8 cellular contexts compared by ENCODE assay signal in genomic region chr19:17555929-17556813, GRCh38. TPM values are rescaled to one million over a fixed set of nuclear protein-coding genes. Genes with fewer than 3 reads are reported as not detected.
DNase-seq lines count a peak whose midpoint lies in the region; ATAC-seq, FAIRE-seq and TF ChIP-seq lines count a peak whose summit lies in the region.

No MANE protein-coding gene starts in this region.

- POLR2A ChIA-PET in OCI-LY7 (lab: Charles Lee), result interaction anchor here (0.6 to 1.2 kb wide), 3 partner anchors 192 to 1411 kb away, joined by 3 to 7 read pairs (median 6); partner anchors contain the start of gene JAK3

- CTCF ChIA-PET in OCI-LY7 (lab: Charles Lee; ENCODE audit: unreplicated experiment), result no interaction called here

- no peaks in the 10 kb centered on the region for H3K9me3 Mint-ChIP-seq in astrocyte (ENCODE audit: unreplicated experiment)

- WGBS in iPS DF 6.9 (ENCODE audit: insufficient coverage, insufficient read length), result no CpG with 5 or more reads among the region's 46 CpGs

- H2AFZ ChIP-seq in OCI-LY7 (ENCODE audit: low read length), result peak overlapping the region; percentile 40; the same call in 1 of the 2 replicates
- H2AFZ ChIP-seq in astrocyte (ENCODE audit: low read depth, low read length), result peak overlapping the region; percentile 93

- peaks cover 62% of the 10 kb centered on the region for H3K36me3 ChIP-seq in OCI-LY7 (ENCODE audit: insufficient read depth, low read length)
- peaks cover 8% of the 10 kb centered on the region for H3K36me3 ChIP-seq in astrocyte (ENCODE audit: insufficient read depth, low read length)
- peaks cover 3% of the 10 kb centered on the region; the same call in 1 of the 2 replicates for H3K36me3 ChIP-seq in iPS DF 6.9 (ENCODE audit: control insufficient read depth, insufficient read depth, low read length)

- peaks cover 10% of the 10 kb centered on the region for H3K4me1 Mint-ChIP-seq in astrocyte (ENCODE audit: low read depth, unreplicated experiment)

- H3K27ac ChIP-seq in OCI-LY7 (ENCODE audit: low read depth, low read length, poor library complexity, severe bottlenecking) (peak overlapping the region; percentile 44), astrocyte (ENCODE audit: low read depth, low read length) (peak overlapping the region; percentile 75), iPS DF 6.9 (ENCODE audit: low read length) (no peak overlapping the region)

- H4K20me1 ChIP-seq in OCI-LY7 (ENCODE audit: insufficient read depth, low read length) (0 out of 2 replicates have a peak, but pooled peaks cover 4% of the 10 kb centered on the region), astrocyte (ENCODE audit: insufficient read depth, low read length) (peaks cover 3% of the 10 kb centered on the region)

- H3K4me1 ChIP-seq in OCI-LY7 (ENCODE audit: insufficient read depth, low read length, poor library complexity, severe bottlenecking) (peaks cover 14% of the 10 kb centered on the region), astrocyte (ENCODE audit: insufficient read depth, low read length) (peaks cover 19% of the 10 kb centered on the region), iPS DF 6.9 (ENCODE audit: control insufficient read depth, insufficient read depth, low read length) (no peaks in the 10 kb centered on the region)

- peaks cover 20% of the 10 kb centered on the region for H3K79me2 ChIP-seq in OCI-LY7 (ENCODE audit: insufficient read depth, low read depth, low read length)
- peaks cover 26% of the 10 kb centered on the region for H3K79me2 ChIP-seq in astrocyte (ENCODE audit: insufficient read depth, low read length)

- H3K9me3 ChIP-seq in OCI-LY7 (ENCODE audit: low read length) (no peaks in the 10 kb centered on the region), astrocyte (ENCODE audit: insufficient read depth, low read depth, low read length) (no peaks in the 10 kb centered on the region), iPS DF 6.9 (ENCODE audit: control insufficient read depth, insufficient read depth, low read length) (no peaks in the 10 kb centered on the region)

- H3K27me3 ChIP-seq in astrocyte (ENCODE audit: insufficient read depth, low read length) (no peaks in the 10 kb centered on the region), iPS DF 6.9 (ENCODE audit: control insufficient read depth, insufficient read depth, low read length) (no peaks in the 10 kb centered on the region)

- no TSS peak for BruUV-seq in OCI-LY7 (replicated peaks; lab: Mats Ljungman, UMichigan)

- ATAC-seq in GM18517 (IDR thresholded peaks at IDR 0.05; ENCODE audit: unreplicated experiment) (peak; percentile 38), HG03064 (IDR thresholded peaks at IDR 0.05; ENCODE audit: low read depth, unreplicated experiment) (peak; percentile 35)

- FAIRE-seq in astrocyte (lab: Jason Lieb, UNC), result no peak

- H3K9me2 ChIP-seq in OCI-LY7 (ENCODE audit: insufficient read depth, low read length), result no peaks in the 10 kb centered on the region

- peak overlapping the region; percentile 81 for H3K27ac Mint-ChIP-seq in astrocyte (ENCODE audit: unreplicated experiment)

- H3K4me2 ChIP-seq in OCI-LY7 (ENCODE audit: low read length) (peak overlapping the region; percentile 97), astrocyte (ENCODE audit: low read length) (peak overlapping the region; percentile 86)

- DNase-seq in Ammon's horn (ENCODE audit: low spot score), result peak; percentile 57
- peak; percentile 67 for DNase-seq in OCI-LY7 (ENCODE audit: low spot score)
- DNase-seq in astrocyte (ENCODE audit: low read depth), result peak; percentile 24
- DNase-seq in iPS DF 6.9 (ENCODE audit: low read depth, low spot score), result no peak
- peak; percentile 70 for DNase-seq in retina
- no peak for DNase-seq in cerebellar nuclear complex (lab: John Stamatoyannopoulos, UW)

- H3K36me3 Mint-ChIP-seq in astrocyte (ENCODE audit: low read depth, unreplicated experiment), result peaks cover 8% of the 10 kb centered on the region

- H3K4me3 ChIP-seq in OCI-LY7 (ENCODE audit: low read depth, low read length, poor library complexity, severe bottlenecking) (peak overlapping the region; percentile 88), astrocyte (ENCODE audit: insufficient read depth, low read depth, low read length) (peak overlapping the region; percentile 88), iPS DF 6.9 (ENCODE audit: low read length) (peak overlapping the region; percentile 70)

- H3K9ac ChIP-seq in astrocyte (ENCODE audit: low read length), result peak overlapping the region; percentile 93

- TF ChIP-seq CTCF in OCI-LY7 (conservative IDR thresholded peaks at IDR 0.05; ENCODE audit: low read length) (0 out of 2 replicates have a peak, but pooled peaks have one; percentile 13), astrocyte (IDR thresholded peaks at IDR 0.05; ENCODE audit: insufficient read depth, low read depth, low read length) (no peak)

- intact Hi-C loops in OCI-LY7 (cut with micrococcal nuclease; ENCODE audit: unreplicated experiment), result loop anchor here (1.0 kb wide), 1 partner anchor 33 kb away; no protein-coding TSS in a partner anchor

- H3K4me3 Mint-ChIP-seq in astrocyte (ENCODE audit: unreplicated experiment), result peak overlapping the region; percentile 86

- H3K27me3 Mint-ChIP-seq in astrocyte (ENCODE audit: low read depth, unreplicated experiment), result no peaks in the 10 kb centered on the region

RNA-seq across cellular contexts. Expression of gene COLGALT1, which starts 0.7 kb away (rescaled TPM):
- total RNA-seq in OCI-LY7 (2014; rRNA removed; shearing (Covaris generic)), result 43.0 and 49.6 TPM in 2 replicates
- total RNA-seq in OCI-LY7 (2022) (57.2 and 68.6 TPM in 2 replicates), astrocyte (137 and 152 TPM in 2 replicates)

RNA-seq across cellular contexts. Expression of gene PGLS, which starts 44.7 kb away (rescaled TPM):
- 86.5 and 107 TPM in 2 replicates for total RNA-seq in OCI-LY7 (2014; rRNA removed; shearing (Covaris generic))
- total RNA-seq in OCI-LY7 (2022) (146 and 158 TPM in 2 replicates), astrocyte (102 and 109 TPM in 2 replicates)

Comparison
In these comparisons a context has a peak if more than half of its experiments do, and no peak if none do; other contexts are left out.
1. DNase-seq: peak in Ammon's horn (single experiment), OCI-LY7 (single experiment), astrocyte (single experiment) and retina (single experiment); none in iPS DF 6.9 (single experiment) and cerebellar nuclear complex (0 of 2).
2. Peak in every context shown above with its lines, with median percentiles within 50 percentile points of each other: H3K4me3 ChIP-seq.